In the genomic region with DNA sequence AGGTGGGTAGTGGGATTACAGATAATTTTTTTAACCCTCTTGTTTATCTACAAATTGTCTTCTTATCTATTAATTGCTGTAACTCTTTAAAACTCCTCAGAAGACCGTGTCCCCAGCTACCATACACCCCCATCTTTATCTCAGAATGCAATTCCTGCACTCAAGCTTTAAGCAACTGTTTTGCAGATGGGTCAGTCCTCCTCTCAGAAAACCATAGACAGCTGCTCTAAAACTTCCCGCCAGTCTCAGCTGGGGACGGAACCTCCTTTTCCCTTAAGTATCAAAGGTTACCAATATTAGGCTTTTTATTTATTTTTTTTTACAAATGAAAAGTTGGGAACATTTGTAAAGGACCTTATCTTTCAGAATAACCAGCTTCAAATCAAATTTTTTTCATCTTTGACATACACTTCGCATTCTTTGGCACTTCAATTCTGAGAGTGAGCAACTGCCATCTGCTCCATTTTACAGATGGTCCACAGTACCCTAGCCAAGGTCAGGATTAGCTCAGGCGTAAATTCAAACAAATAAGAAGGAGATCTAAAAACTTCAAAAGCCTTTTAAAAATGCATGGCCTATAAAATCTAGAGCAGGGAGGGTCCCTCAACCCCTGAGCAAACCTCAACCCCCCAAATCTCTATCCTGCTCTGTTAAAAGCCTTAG, we compare ENCODE assay signal across 8 cellular contexts. TPM values are rescaled to one million over a fixed set of nuclear protein-coding genes. Genes with fewer than 3 reads are reported as not detected.
DNase-seq lines count a peak whose midpoint lies in the region; ATAC-seq and TF ChIP-seq lines count a peak whose summit lies in the region.

No MANE protein-coding gene starts in this region.

- no peak for DNase-seq in activated T-cell treated with anti-CD3 and anti-CD28 coated beads, Interleukin-2, amount 50 U/mL, for 24 hours
- DNase-seq in activated T-cell treated with anti-CD3 and anti-CD28 coated beads for 4 hours (no peak), astrocyte of the cerebellum (ENCODE audit: low read depth) (no peak), mesothelial cell of epicardium (ENCODE audit: low spot score in 2 of 2, unreplicated experiment in 2 of 2) (no peak), thoracic aorta (ENCODE audit: low spot score) (no peak), Kasumi-1 (lab: John Stamatoyannopoulos, UW) (no peak), UCSD-AML1 (lab: John Stamatoyannopoulos, UW; ENCODE audit: unreplicated experiment) (no peak), GM10266 (ENCODE audit: extremely low spot score) (no peak)

- H3K4me1 ChIP-seq in thoracic aorta (ENCODE audit: control insufficient read depth in 1 of 2, low read depth in 2 of 2) = peaks cover 5 to 18% of the 10 kb centered on the region in 2 donors

- H3K27ac Mint-ChIP-seq in activated T-cell treated with anti-CD3 and anti-CD28 coated beads, Interleukin-2, amount 50 U/mL, for 24 hours = no peak overlapping the region
- no peak overlapping the region for H3K27ac Mint-ChIP-seq in mesothelial cell of epicardium

- peaks cover 17% of the 10 kb centered on the region for H3K4me1 Mint-ChIP-seq in activated T-cell treated with anti-CD3 and anti-CD28 coated beads, Interleukin-2, amount 50 U/mL, for 24 hours (ENCODE audit: low read depth)
- H3K4me1 Mint-ChIP-seq in mesothelial cell of epicardium = peaks cover 16% of the 10 kb centered on the region

- H3K36me3 ChIP-seq in thoracic aorta = peaks cover 8% of the 10 kb centered on the region

- peak overlapping the region; percentile 43 for H3K4me3 ChIP-seq in astrocyte of the cerebellum (ENCODE audit: low read depth, low read length)
- peak overlapping the region; percentile 99 for H3K4me3 ChIP-seq in thoracic aorta

- in situ Hi-C loops in astrocyte of the cerebellum (cut with HindIII; ENCODE audit: low sequenced_read_pairs) = loop anchor here (5.0 kb wide), 1 partner anchor 175 kb away; no protein-coding TSS in a partner anchor

- TF ChIP-seq CTCF in astrocyte of the cerebellum (IDR thresholded peaks at IDR 0.05; ENCODE audit: low read depth, low read length, missing control alignments) = no peak
- no peak for TF ChIP-seq CTCF in mesothelial cell of epicardium (IDR thresholded peaks at IDR 0.05; ENCODE audit: unreplicated experiment)
- no peak for TF ChIP-seq CTCF in thoracic aorta (IDR thresholded peaks at IDR 0.05)
- no peak for TF ChIP-seq CTCF in GM10266 (IDR thresholded peaks at IDR 0.05; ENCODE audit: control insufficient read depth, insufficient read depth, low read depth, missing control alignments)

- H3K27me3 Mint-ChIP-seq in activated T-cell treated with anti-CD3 and anti-CD28 coated beads, Interleukin-2, amount 50 U/mL, for 24 hours = peaks cover 41% of the 10 kb centered on the region
- peaks cover 65% of the 10 kb centered on the region for H3K27me3 Mint-ChIP-seq in mesothelial cell of epicardium (ENCODE audit: low read depth)

- H3K27ac ChIP-seq in thoracic aorta = peak overlapping the region; percentile 73 to 82

- H3K36me3 Mint-ChIP-seq in activated T-cell treated with anti-CD3 and anti-CD28 coated beads, Interleukin-2, amount 50 U/mL, for 24 hours (ENCODE audit: low read depth) = no peaks in the 10 kb centered on the region
- H3K36me3 Mint-ChIP-seq in mesothelial cell of epicardium = no peaks in the 10 kb centered on the region

- no peaks in the 10 kb centered on the region for H3K9me3 Mint-ChIP-seq in activated T-cell treated with anti-CD3 and anti-CD28 coated beads, Interleukin-2, amount 50 U/mL, for 24 hours
- no peaks in the 10 kb centered on the region for H3K9me3 Mint-ChIP-seq in mesothelial cell of epicardium

- peak overlapping the region; percentile 72 for H3K4me3 Mint-ChIP-seq in activated T-cell treated with anti-CD3 and anti-CD28 coated beads, Interleukin-2, amount 50 U/mL, for 24 hours
- H3K4me3 Mint-ChIP-seq in mesothelial cell of epicardium = peak overlapping the region; percentile 74

- no peaks in the 10 kb centered on the region for H3K27me3 ChIP-seq in thoracic aorta (replicated peaks; ENCODE audit: insufficient read depth)

- H3K9me3 ChIP-seq in thoracic aorta = no peaks in the 10 kb centered on the region

- no peak for ATAC-seq in thoracic aorta (ENCODE audit: insufficient number of reproducible peaks, low FRiP score, low read depth)

RNA-seq across cellular contexts. Expression of gene GATM, which starts 1.2 kb away (rescaled TPM):
- 7.0 to 9.2 TPM (median 7.3 TPM) in 3 replicates for total RNA-seq in mesothelial cell of epicardium
- 10 to 100 TPM; 25.0 to 27.6 TPM for total RNA-seq in thoracic aorta
